Comparison of ENCODE assay signal across 8 cellular contexts in genomic region chr12:130026608-130027176, GRCh38.
DNase-seq lines count a peak whose midpoint lies in the region; ATAC-seq and TF ChIP-seq lines count a peak whose summit lies in the region.

No MANE protein-coding gene starts in this region.

- H3K79me2 ChIP-seq in GM23248 (ENCODE audit: insufficient read depth) (no peaks in the 10 kb centered on the region), OCI-LY7 (ENCODE audit: insufficient read depth, low read depth, low read length) (no peaks in the 10 kb centered on the region), trophoblast cell (ENCODE audit: control insufficient read depth, insufficient read depth, low read length, poor library complexity) (no peaks in the 10 kb centered on the region)

- H4K12ac ChIP-seq in trophoblast cell (ENCODE audit: low read depth, low read length): no peak overlapping the region

- H3K27me3 ChIP-seq in GM23248 (replicated peaks; ENCODE audit: insufficient read depth) (no peaks in the 10 kb centered on the region), trophoblast cell (ENCODE audit: insufficient read depth, low read length) (no peaks in the 10 kb centered on the region)

- H3K4ac ChIP-seq in trophoblast cell (ENCODE audit: low read depth, low read length): no peak overlapping the region

- CTCF ChIA-PET in OCI-LY7 (lab: Charles Lee; ENCODE audit: unreplicated experiment): no interaction called here

- H3K4me1 ChIP-seq in GM23248 (ENCODE audit: insufficient read depth): no peaks in the 10 kb centered on the region
- H3K4me1 ChIP-seq in OCI-LY7 (ENCODE audit: insufficient read depth, low read length, poor library complexity, severe bottlenecking): no peaks in the 10 kb centered on the region
- H3K4me1 ChIP-seq in trophoblast cell (ENCODE audit: control insufficient read depth in 1 of 2, insufficient read depth in 2 of 2, low read length in 2 of 2): no peaks in the 10 kb centered on the region

- BruUV-seq in OCI-LY7 (replicated peaks; lab: Mats Ljungman, UMichigan): no TSS peak

- ATAC-seq in Right ventricle myocardium inferior: no peak
- ATAC-seq in HG02870 (IDR thresholded peaks at IDR 0.05; ENCODE audit: unreplicated experiment): no peak

- no peak overlapping the region for H2BK120ac ChIP-seq in trophoblast cell (ENCODE audit: insufficient read depth, low read length, poor library complexity)

- TF ChIP-seq CTCF in CD14-positive monocyte (IDR thresholded peaks at IDR 0.05): peak; percentile 64
- peak; percentile 89 for TF ChIP-seq CTCF in OCI-LY7 (conservative IDR thresholded peaks at IDR 0.05; ENCODE audit: low read length)

- H3F3A ChIP-seq in GM23248 (ENCODE audit: insufficient read depth): no peaks in the 10 kb centered on the region

- H3K36me3 Mint-ChIP-seq in CD14-positive monocyte: no peaks in the 10 kb centered on the region

- POLR2A ChIA-PET in OCI-LY7 (lab: Charles Lee): no interaction called here

- no peak overlapping the region for H4K8ac ChIP-seq in trophoblast cell (ENCODE audit: low read depth, low read length)

- H3K14ac ChIP-seq in trophoblast cell (ENCODE audit: low read length): no peak overlapping the region

- H3K27ac Mint-ChIP-seq in CD14-positive monocyte: no peak overlapping the region

- no peak overlapping the region for H3K18ac ChIP-seq in trophoblast cell (ENCODE audit: low read length)

- peaks cover 0 to 2% (median 0%) of the 10 kb centered on the region in 7 donors for H3K9me3 Mint-ChIP-seq in CD14-positive monocyte

- H4K20me1 ChIP-seq in GM23248 (ENCODE audit: insufficient read depth) (no peaks in the 10 kb centered on the region), OCI-LY7 (ENCODE audit: insufficient read depth, low read length) (no peaks in the 10 kb centered on the region)

- DNase-seq in CD14-positive monocyte (ENCODE audit: low spot score): no peak
- peak; percentile 32 for DNase-seq in GM23248
- DNase-seq in OCI-LY7 (ENCODE audit: low spot score): peak; percentile 47
- DNase-seq in cerebellar cortex (ENCODE audit: low spot score): peak; percentile 58
- DNase-seq in trophoblast cell: peak; percentile 19 to 60
- no peak for DNase-seq in pons (ENCODE audit: low spot score)
- DNase-seq in Right ventricle myocardium inferior (ENCODE audit: missing footprints): no peak

- H2AFZ ChIP-seq in GM23248: no peak overlapping the region
- H2AFZ ChIP-seq in OCI-LY7 (ENCODE audit: low read length): no peak overlapping the region
- H2AFZ ChIP-seq in trophoblast cell (ENCODE audit: insufficient read depth, low read length, poor library complexity): no peak overlapping the region

- H3K27ac ChIP-seq in GM23248: no peak overlapping the region
- H3K27ac ChIP-seq in OCI-LY7 (ENCODE audit: low read depth, low read length, poor library complexity, severe bottlenecking): no peak overlapping the region
- no peak overlapping the region for H3K27ac ChIP-seq in trophoblast cell (ENCODE audit: low read depth, low read length)

- no peak overlapping the region for H2BK12ac ChIP-seq in trophoblast cell (ENCODE audit: low read length)

- no peaks in the 10 kb centered on the region for H3K79me1 ChIP-seq in trophoblast cell (ENCODE audit: low read length)

- H3K4me2 ChIP-seq in GM23248 (ENCODE audit: unreplicated experiment) (no peak overlapping the region), OCI-LY7 (ENCODE audit: low read length) (no peak overlapping the region), trophoblast cell (ENCODE audit: low read length) (no peak overlapping the region)

- H3K36me3 ChIP-seq in GM23248 (ENCODE audit: low read depth): no peaks in the 10 kb centered on the region
- H3K36me3 ChIP-seq in OCI-LY7 (ENCODE audit: insufficient read depth, low read length): no peaks in the 10 kb centered on the region
- no peaks in the 10 kb centered on the region for H3K36me3 ChIP-seq in trophoblast cell (ENCODE audit: control insufficient read depth in 1 of 2, insufficient read depth in 2 of 2, low read length in 2 of 2)

- H3K9me2 ChIP-seq in GM23248 (ENCODE audit: insufficient read depth) (no peaks in the 10 kb centered on the region), OCI-LY7 (ENCODE audit: insufficient read depth, low read length) (no peaks in the 10 kb centered on the region)

- no peak overlapping the region for H3K4me3 ChIP-seq in GM23248
- no peak overlapping the region for H3K4me3 ChIP-seq in OCI-LY7 (ENCODE audit: low read depth, low read length, poor library complexity, severe bottlenecking)
- H3K4me3 ChIP-seq in trophoblast cell (ENCODE audit: low read depth, low read length): no peak overlapping the region

- no peaks in the 10 kb centered on the region for H3K9me3 ChIP-seq in GM23248 (ENCODE audit: low read depth)
- H3K9me3 ChIP-seq in OCI-LY7 (ENCODE audit: low read length): no peaks in the 10 kb centered on the region
- no peaks in the 10 kb centered on the region for H3K9me3 ChIP-seq in trophoblast cell (ENCODE audit: insufficient read depth, low read depth, low read length)

- H3K9ac ChIP-seq in GM23248: no peak overlapping the region
- no peak overlapping the region for H3K9ac ChIP-seq in trophoblast cell (ENCODE audit: low read length)

- intact Hi-C loops in CD14-positive monocyte (cut with micrococcal nuclease): no loop called here
- intact Hi-C loops in OCI-LY7 (cut with micrococcal nuclease; ENCODE audit: unreplicated experiment): loop anchor here (5.0 kb wide), 1 partner anchor 311 kb away; the partner anchor contains the start of gene PIWIL1
- intact Hi-C loops in Right ventricle myocardium inferior (cut with DNase I): no loop called here

- no peak overlapping the region for H2BK5ac ChIP-seq in trophoblast cell (ENCODE audit: low read depth, low read length, poor library complexity)

- no peak overlapping the region for H2AK5ac ChIP-seq in trophoblast cell (ENCODE audit: low read length)

- in situ Hi-C loops in GM23248 (cut with MboI): no loop called here

- no peak overlapping the region for H3K4me3 Mint-ChIP-seq in CD14-positive monocyte

- WGBS in GM23248 (ENCODE audit: low coverage in 1 of 2, low lambda C conversion rate in 2 of 2, missing lambda C conversion rate in 2 of 2), 2 experiments: 47 to 50% methylated on average over 15 of the region's 15 CpGs
- WGBS in trophoblast cell (ENCODE audit: extremely low coverage, insufficient coverage, insufficient read length): no CpG with 5 or more reads among the region's 15 CpGs

- no peaks in the 10 kb centered on the region for H3K4me1 Mint-ChIP-seq in CD14-positive monocyte

- H3K23ac ChIP-seq in trophoblast cell (ENCODE audit: low read length): no peak overlapping the region

- no peak overlapping the region for H4K91ac ChIP-seq in trophoblast cell (ENCODE audit: low read depth, low read length)

- H3K27me3 Mint-ChIP-seq in CD14-positive monocyte (ENCODE audit: low read depth in 3 of 3): peaks cover 0 to 2% (median 2%) of the 10 kb centered on the region in 3 donors

Comparison
In these comparisons a context has a peak if more than half of its experiments do, and no peak if none do; other contexts are left out.
1. DNase-seq: peak in GM23248 (single experiment), OCI-LY7 (single experiment), cerebellar cortex (single experiment) and trophoblast cell (2 of 2); none in CD14-positive monocyte (single experiment), pons (single experiment) and Right ventricle myocardium inferior (single experiment).